1 cellular context compared by ENCODE assay signal in the genomic region with DNA sequence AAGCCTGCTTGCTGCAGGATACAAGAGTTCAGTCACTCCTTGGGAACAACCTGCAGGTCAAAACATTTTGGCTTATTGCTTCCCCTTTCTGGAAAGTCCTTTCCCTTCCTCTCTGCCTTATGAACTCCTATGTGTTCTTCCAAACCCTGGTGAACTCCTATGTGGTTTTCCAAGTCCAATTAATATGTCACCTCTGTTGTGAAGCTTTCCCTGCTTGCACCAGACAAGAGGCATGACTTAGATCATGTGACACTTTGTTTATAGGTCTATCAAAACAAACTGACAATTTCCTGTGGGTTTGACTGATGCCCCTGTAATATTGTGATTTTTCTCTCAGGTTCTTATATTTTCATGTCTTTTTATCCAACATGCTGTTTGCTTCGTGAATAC.
A peak's percentile ranks its signal among the peaks of the same experiment; 100 is the strongest.
TF ChIP-seq lines count a peak whose summit lies in the region.

No MANE protein-coding gene starts in this region.

TF ChIP-seq in K562, 482 proteins besides CTCF, POLR2A, EP300 and RAD21 (continued from another document):
- no peak for TF ChIP-seq HLTF (IDR thresholded peaks at IDR 0.05)
- peak; percentile 2 for TF ChIP-seq MEIS2 (IDR thresholded peaks at IDR 0.05; ENCODE audit: partially characterized antibody)
- TF ChIP-seq, protein P1, sequence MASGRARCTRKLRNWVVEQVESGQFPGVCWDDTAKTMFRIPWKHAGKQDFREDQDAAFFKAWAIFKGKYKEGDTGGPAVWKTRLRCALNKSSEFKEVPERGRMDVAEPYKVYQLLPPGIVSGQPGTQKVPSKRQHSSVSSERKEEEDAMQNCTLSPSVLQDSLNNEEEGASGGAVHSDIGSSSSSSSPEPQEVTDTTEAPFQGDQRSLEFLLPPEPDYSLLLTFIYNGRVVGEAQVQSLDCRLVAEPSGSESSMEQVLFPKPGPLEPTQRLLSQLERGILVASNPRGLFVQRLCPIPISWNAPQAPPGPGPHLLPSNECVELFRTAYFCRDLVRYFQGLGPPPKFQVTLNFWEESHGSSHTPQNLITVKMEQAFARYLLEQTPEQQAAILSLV (tag; IDR thresholded peaks at IDR 0.05), result no peak
- no peak for TF ChIP-seq THAP12 (CRISPR knock-in tag; IDR thresholded peaks at IDR 0.05)
- TF ChIP-seq ZNF24 (IDR thresholded peaks at IDR 0.05), result no peak
- TF ChIP-seq RAD51 (IDR thresholded peaks at IDR 0.05; ENCODE audit: borderline replicate concordance, low read depth), result peak; percentile 31; the same call in 1 of the 2 replicates
- no peak for TF ChIP-seq MYC (IDR thresholded peaks at IDR 0.05; ENCODE audit: low read depth, low read length)
- TF ChIP-seq MYC (CRISPR knock-in tag; IDR thresholded peaks at IDR 0.05; ENCODE audit: borderline replicate concordance, low read depth), result no peak
- TF ChIP-seq, protein P2, sequence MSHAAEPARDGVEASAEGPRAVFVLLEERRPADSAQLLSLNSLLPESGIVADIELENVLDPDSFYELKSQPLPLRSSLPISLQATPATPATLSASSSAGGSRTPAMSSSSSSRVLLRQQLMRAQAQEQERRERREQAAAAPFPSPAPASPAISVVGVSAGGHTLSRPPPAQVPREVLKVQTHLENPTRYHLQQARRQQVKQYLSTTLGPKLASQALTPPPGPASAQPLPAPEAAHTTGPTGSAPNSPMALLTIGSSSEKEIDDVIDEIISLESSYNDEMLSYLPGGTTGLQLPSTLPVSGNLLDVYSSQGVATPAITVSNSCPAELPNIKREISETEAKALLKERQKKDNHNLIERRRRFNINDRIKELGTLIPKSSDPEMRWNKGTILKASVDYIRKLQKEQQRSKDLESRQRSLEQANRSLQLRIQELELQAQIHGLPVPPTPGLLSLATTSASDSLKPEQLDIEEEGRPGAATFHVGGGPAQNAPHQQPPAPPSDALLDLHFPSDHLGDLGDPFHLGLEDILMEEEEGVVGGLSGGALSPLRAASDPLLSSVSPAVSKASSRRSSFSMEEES (CRISPR knock-in tag; IDR thresholded peaks at IDR 0.05), result peak; percentile 94
- peak; percentile 69; the same call in 1 of the 2 replicates for TF ChIP-seq TOE1 (IDR thresholded peaks at IDR 0.05; ENCODE audit: borderline replicate concordance)
- TF ChIP-seq TOE1 (CRISPR knock-in tag; IDR thresholded peaks at IDR 0.05; ENCODE audit: borderline replicate concordance, low read depth), result no peak
- TF ChIP-seq ZNF274 (IDR thresholded peaks at IDR 0.05; ENCODE audit: borderline replicate concordance, low read depth, low read length), result no peak
- TF ChIP-seq THRA (IDR thresholded peaks at IDR 0.05), result no peak
- no peak for TF ChIP-seq ZNF445 (CRISPR knock-in tag; IDR thresholded peaks at IDR 0.05; ENCODE audit: low read depth)
- no peak for TF ChIP-seq LEF1 (IDR thresholded peaks at IDR 0.05)
- no peak for TF ChIP-seq JUND (IDR thresholded peaks at IDR 0.05; ENCODE audit: borderline replicate concordance, low read depth, low read length)
- TF ChIP-seq JUND (tag; IDR thresholded peaks at IDR 0.05; ENCODE audit: borderline replicate concordance, low read depth, low read length), result no peak
- TF ChIP-seq, protein P3, sequence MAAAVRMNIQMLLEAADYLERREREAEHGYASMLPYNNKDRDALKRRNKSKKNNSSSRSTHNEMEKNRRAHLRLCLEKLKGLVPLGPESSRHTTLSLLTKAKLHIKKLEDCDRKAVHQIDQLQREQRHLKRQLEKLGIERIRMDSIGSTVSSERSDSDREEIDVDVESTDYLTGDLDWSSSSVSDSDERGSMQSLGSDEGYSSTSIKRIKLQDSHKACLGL (CRISPR knock-in tag; IDR thresholded peaks at IDR 0.05; ENCODE audit: borderline replicate concordance, poor library complexity, severe bottlenecking), result no peak
- TF ChIP-seq FOSL1 (tag; conservative IDR thresholded peaks at IDR 0.05), result no peak; the same call in 1 of the 2 replicates
